Comparison of ENCODE assay signal across 1 cellular context in the genomic region with DNA sequence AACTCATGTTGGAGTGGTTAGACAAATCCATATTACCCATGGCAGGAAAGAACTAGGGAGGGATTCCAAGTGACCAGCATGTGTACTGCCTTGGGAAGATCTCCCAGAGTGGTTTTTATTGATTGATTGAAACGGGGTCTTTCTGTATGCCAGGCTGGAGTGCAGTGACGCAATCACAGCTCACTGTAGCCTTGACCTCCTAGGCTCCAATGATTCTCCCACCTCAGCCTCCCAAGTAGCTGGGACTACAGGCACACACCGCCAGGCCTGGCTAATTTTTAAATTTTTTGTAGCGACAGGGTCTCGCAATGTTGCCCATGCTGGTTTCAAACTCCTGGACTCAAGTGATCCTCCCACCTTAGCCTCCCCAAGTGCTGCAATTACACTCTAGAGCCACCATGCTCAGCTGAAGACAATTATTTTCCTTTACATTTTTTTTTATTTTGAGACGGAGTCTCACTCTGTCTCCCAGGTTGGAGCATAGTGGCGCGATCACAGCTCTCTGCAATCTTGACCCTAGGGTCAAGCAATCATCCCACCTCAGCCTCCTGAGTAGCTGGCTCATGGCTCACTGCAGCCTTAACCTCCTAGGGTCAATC.
TF ChIP-seq lines count a peak whose summit lies in the region.

No MANE protein-coding gene starts in this region.

TF ChIP-seq in GM12878, 131 proteins besides CTCF, POLR2A, EP300 and RAD21:
- TF ChIP-seq, protein P1, sequence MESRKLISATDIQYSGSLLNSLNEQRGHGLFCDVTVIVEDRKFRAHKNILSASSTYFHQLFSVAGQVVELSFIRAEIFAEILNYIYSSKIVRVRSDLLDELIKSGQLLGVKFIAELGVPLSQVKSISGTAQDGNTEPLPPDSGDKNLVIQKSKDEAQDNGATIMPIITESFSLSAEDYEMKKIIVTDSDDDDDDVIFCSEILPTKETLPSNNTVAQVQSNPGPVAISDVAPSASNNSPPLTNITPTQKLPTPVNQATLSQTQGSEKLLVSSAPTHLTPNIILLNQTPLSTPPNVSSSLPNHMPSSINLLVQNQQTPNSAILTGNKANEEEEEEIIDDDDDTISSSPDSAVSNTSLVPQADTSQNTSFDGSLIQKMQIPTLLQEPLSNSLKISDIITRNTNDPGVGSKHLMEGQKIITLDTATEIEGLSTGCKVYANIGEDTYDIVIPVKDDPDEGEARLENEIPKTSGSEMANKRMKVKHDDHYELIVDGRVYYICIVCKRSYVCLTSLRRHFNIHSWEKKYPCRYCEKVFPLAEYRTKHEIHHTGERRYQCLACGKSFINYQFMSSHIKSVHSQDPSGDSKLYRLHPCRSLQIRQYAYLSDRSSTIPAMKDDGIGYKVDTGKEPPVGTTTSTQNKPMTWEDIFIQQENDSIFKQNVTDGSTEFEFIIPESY (IDR thresholded peaks at IDR 0.05), result no peak
- TF ChIP-seq, protein P2, sequence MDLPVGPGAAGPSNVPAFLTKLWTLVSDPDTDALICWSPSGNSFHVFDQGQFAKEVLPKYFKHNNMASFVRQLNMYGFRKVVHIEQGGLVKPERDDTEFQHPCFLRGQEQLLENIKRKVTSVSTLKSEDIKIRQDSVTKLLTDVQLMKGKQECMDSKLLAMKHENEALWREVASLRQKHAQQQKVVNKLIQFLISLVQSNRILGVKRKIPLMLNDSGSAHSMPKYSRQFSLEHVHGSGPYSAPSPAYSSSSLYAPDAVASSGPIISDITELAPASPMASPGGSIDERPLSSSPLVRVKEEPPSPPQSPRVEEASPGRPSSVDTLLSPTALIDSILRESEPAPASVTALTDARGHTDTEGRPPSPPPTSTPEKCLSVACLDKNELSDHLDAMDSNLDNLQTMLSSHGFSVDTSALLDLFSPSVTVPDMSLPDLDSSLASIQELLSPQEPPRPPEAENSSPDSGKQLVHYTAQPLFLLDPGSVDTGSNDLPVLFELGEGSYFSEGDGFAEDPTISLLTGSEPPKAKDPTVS (IDR thresholded peaks at IDR 0.05; ENCODE audit: low read depth, low read length), result no peak
